In genomic region chr16:14088155-14088753, GRCh38 we compare ENCODE assay signal across 12 cellular contexts. TPM values are rescaled to one million over a fixed set of nuclear protein-coding genes. Genes with fewer than 3 reads are reported as not detected.
A peak's percentile ranks its signal among the peaks of the same experiment; 100 is the strongest.
DNase-seq lines count a peak whose midpoint lies in the region; ATAC-seq and TF ChIP-seq lines count a peak whose summit lies in the region.
"Had no signal": no experiment of that assay in that cellular context is flagged by ENCODE, and none has a peak within 500 bp of the region (broad histone marks: within the 10 kb centered on the region; RNA-seq: fewer than 3 reads in every experiment).

No MANE protein-coding gene starts in this region.

- intact Hi-C loops in Calu3 (cut with micrococcal nuclease; ENCODE audit: unreplicated experiment) = loop anchor here (5.0 kb wide), 1 partner anchor 136 kb away; no protein-coding TSS in a partner anchor
- intact Hi-C loops in PC-3 (cut with micrococcal nuclease) = no loop called here

- no peaks in the 10 kb centered on the region for H4K20me1 ChIP-seq in PC-3 (ENCODE audit: low read length)

- ATAC-seq in WTC11 (no peak), PC-3 (no peak), HG03280 (IDR thresholded peaks at IDR 0.05; ENCODE audit: unreplicated experiment) (no peak)
- ATAC-seq: activated CD4-positive, alpha-beta T cell treated with anti-CD3 and anti-CD28 coated beads for 36 hours had no signal

- H3K4me1 ChIP-seq in PC-3 (ENCODE audit: insufficient read depth, low read length) = peaks cover 4% of the 10 kb centered on the region; the same call in 1 of the 2 replicates

- no peak overlapping the region for H3K9ac ChIP-seq in PC-3 (ENCODE audit: low read length)

- no peak overlapping the region for H3K4me3 ChIP-seq in foreskin fibroblast (ENCODE audit: low read depth in 1 of 2, low read length in 2 of 2)
- no peak overlapping the region for H3K4me3 ChIP-seq in PC-3 (ENCODE audit: low read length)
- H3K4me3 ChIP-seq: SK-N-MC had no signal

- no peak overlapping the region for H3K4me3 Mint-ChIP-seq in Calu3 (ENCODE audit: low read depth, unreplicated experiment)
- no peak overlapping the region for H3K4me3 Mint-ChIP-seq in WTC11
- H3K4me3 Mint-ChIP-seq: activated CD4-positive, alpha-beta T cell treated with anti-CD3 and anti-CD28 coated beads for 36 hours; naive B cell had no signal

- H2AFZ ChIP-seq in PC-3 (ENCODE audit: low read length) = no peak overlapping the region

- H3K9me2 ChIP-seq in PC-3 (replicated peaks; ENCODE audit: low read length) = no peaks in the 10 kb centered on the region

- BruUV-seq in Calu3 (replicated peaks; lab: Mats Ljungman, UMichigan) = no TSS peak
- no TSS peak for BruUV-seq in PC-3 (replicated peaks; lab: Mats Ljungman, UMichigan)

- H3K27ac Mint-ChIP-seq in Calu3 (ENCODE audit: unreplicated experiment) (peak overlapping the region; percentile 52), WTC11 (no peak overlapping the region; the same call in 1 of the 2 replicates)
- H3K27ac Mint-ChIP-seq: activated CD4-positive, alpha-beta T cell treated with anti-CD3 and anti-CD28 coated beads for 36 hours; naive B cell had no signal

- H3K9me3 Mint-ChIP-seq in Calu3 (ENCODE audit: low read depth, unreplicated experiment) (no peaks in the 10 kb centered on the region), WTC11 (no peaks in the 10 kb centered on the region)
- H3K9me3 Mint-ChIP-seq: naive B cell had no signal

- 0 out of 2 replicates have a peak, but pooled peaks cover 3% of the 10 kb centered on the region for H3K36me3 ChIP-seq in PC-3 (ENCODE audit: low read depth, low read length)

- TF ChIP-seq CTCF in Calu3 (IDR thresholded peaks at IDR 0.05; ENCODE audit: unreplicated experiment) (no peak), WTC11 (IDR thresholded peaks at IDR 0.05) (no peak), foreskin fibroblast (IDR thresholded peaks at IDR 0.05; ENCODE audit: low read depth, low read length) (no peak), PC-3 (conservative IDR thresholded peaks at IDR 0.05; ENCODE audit: low read depth, low read length) (no peak)

- CTCF ChIA-PET in Calu3 (lab: Charles Lee) (no interaction called here), WTC11 (lab: Charles Lee) (no interaction called here), PC-3 (lab: Charles Lee) (no interaction called here)

- H3K79me2 ChIP-seq in PC-3 (ENCODE audit: low read length) = peaks cover 62% of the 10 kb centered on the region

- H3K27me3 Mint-ChIP-seq in Calu3 (ENCODE audit: unreplicated experiment) (no peaks in the 10 kb centered on the region), WTC11 (ENCODE audit: low read depth) (no peaks in the 10 kb centered on the region)
- H3K27me3 Mint-ChIP-seq: activated CD4-positive, alpha-beta T cell treated with anti-CD3 and anti-CD28 coated beads for 36 hours; naive B cell had no signal

- H3F3A ChIP-seq in PC-3 (ENCODE audit: low read length, unreplicated experiment) = no peaks in the 10 kb centered on the region

- POLR2A ChIA-PET in WTC11 (lab: Charles Lee) (no interaction called here), PC-3 (lab: Charles Lee; ENCODE audit: unreplicated experiment) (no interaction called here)

- no peak for DNase-seq in Calu3
- no peak for DNase-seq in WTC11 (ENCODE audit: low spot score)
- peak; percentile 64 to 72 for DNase-seq in foreskin fibroblast
- DNase-seq in pons (ENCODE audit: low spot score) = peak; percentile 23
- DNase-seq in PC-3 = no peak
- DNase-seq in DMS79 (lab: John Stamatoyannopoulos, UW) = no peak
- DNase-seq in HT-29 (ENCODE audit: low spot score) = no peak
- DNase-seq: activated CD4-positive, alpha-beta T cell treated with anti-CD3 and anti-CD28 coated beads for 36 hours; activated gamma-delta T cell; naive B cell had no signal

- H3K4me1 Mint-ChIP-seq in Calu3 (ENCODE audit: low read depth, unreplicated experiment) (peaks cover 27% of the 10 kb centered on the region), WTC11 (peaks cover 17% of the 10 kb centered on the region)

- H3K27ac ChIP-seq in PC-3 (ENCODE audit: low read length) = no peak overlapping the region
- H3K27ac ChIP-seq: SK-N-MC had no signal

- H3K27me3 ChIP-seq in PC-3 (ENCODE audit: low read length) = no peaks in the 10 kb centered on the region

- H3K36me3 Mint-ChIP-seq in Calu3 (ENCODE audit: insufficient read depth, unreplicated experiment) (peaks cover 11% of the 10 kb centered on the region), WTC11 (peaks cover 6% of the 10 kb centered on the region)

- no peaks in the 10 kb centered on the region for H3K9me3 ChIP-seq in PC-3 (ENCODE audit: low read length)

- H3K4me2 ChIP-seq in PC-3 (ENCODE audit: low read length) = no peak overlapping the region

TF ChIP-seq in WTC11, 78 proteins besides CTCF, POLR2A, EP300 and RAD21:
- peak; percentile 90 for TF ChIP-seq GABPB1 (CRISPR knock-in tag; IDR thresholded peaks at IDR 0.05)
- TF ChIP-seq ZNF263 (CRISPR knock-in tag; IDR thresholded peaks at IDR 0.05; ENCODE audit: low read depth) = no peak

RNA-seq across cellular contexts. Expression of gene MRTFB, which starts 17.1 kb away (rescaled TPM):
- total RNA-seq in Calu3 (2022) (67.3 and 69.5 TPM in 2 replicates), WTC11 (2021) (27.7 to 30.8 TPM (median 30.0 TPM) in 3 replicates), PC-3 (2014; rRNA removed) (8.1 and 12.7 TPM in 2 replicates)
- total RNA-seq in HT-29 (2014; rRNA removed; shearing (Covaris generic)) = 6.5 TPM in 2 replicates

Comparison
In these comparisons a context has a peak if more than half of its experiments do, and no peak if none do; other contexts are left out.
1. DNase-seq: peak in foreskin fibroblast (2 of 2) and pons (single experiment); none in Calu3 (single experiment), WTC11 (single experiment), PC-3 (single experiment), DMS79 (single experiment) and HT-29 (single experiment).